8 cellular contexts compared by ENCODE assay signal in the genomic region with DNA sequence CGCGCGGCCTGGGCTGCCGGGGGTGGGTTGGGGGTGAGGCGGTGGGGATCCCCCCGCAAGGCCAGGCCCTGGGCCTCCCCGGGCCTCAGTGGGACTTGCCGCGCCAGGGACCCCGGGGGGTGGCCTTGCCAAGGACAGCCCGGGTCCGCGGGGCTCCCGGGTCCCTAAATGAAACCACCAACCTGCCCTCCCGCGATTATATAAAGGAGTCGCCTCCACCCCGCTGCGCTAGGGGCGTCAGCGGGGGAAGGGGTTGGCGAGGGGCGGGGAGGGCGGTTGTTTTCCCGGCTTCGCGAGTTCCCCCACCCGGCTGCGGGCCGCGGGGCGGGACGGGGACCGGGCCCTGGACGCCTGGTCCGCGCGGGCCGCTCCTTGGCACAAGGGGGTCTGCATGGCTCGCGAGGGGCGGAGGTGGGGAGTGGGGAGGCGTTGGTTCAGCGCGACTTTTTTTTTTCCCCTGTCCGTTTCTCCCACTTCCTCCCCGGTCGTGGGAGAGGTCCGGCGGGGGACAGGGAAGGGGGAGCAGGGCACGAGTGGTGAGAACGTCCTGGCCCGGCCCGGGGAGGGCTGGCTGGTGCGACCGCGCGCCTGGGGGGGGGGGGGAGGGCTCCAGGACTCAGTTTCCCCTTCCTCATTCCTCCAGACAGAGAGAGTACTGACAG. TPM values are rescaled to one million over a fixed set of nuclear protein-coding genes. Genes with fewer than 3 reads are reported as not detected.
DNase-seq lines count a peak whose midpoint lies in the region; ATAC-seq and TF ChIP-seq lines count a peak whose summit lies in the region.

No MANE protein-coding gene starts in this region.

- no peak overlapping the region for H3K27ac ChIP-seq in HUES48 (ENCODE audit: low read depth, low read length)
- H3K27ac ChIP-seq in adrenal gland: peak overlapping the region in 4 of 5 donors; percentile 86 to 98 (median 90)

- no peak for TF ChIP-seq CTCF in adrenal gland (IDR thresholded peaks at IDR 0.05)

- 0 to 3% (median 1%) methylated on average over 6 to 58 of the region's 58 CpGs for WGBS in adrenal gland, 4 donors

- H3K36me3 ChIP-seq in HUES48 (ENCODE audit: control insufficient read depth, insufficient read depth, low read length) (peaks cover 2% of the 10 kb centered on the region; the same call in 1 of the 2 replicates), adrenal gland (replicated peaks in 1 of 2) (no peaks in the 10 kb centered on the region)

- no peak for TF ChIP-seq POLR2A in adrenal gland (IDR thresholded peaks at IDR 0.05)

- H3K4me3 ChIP-seq in HUES48 (ENCODE audit: low read depth, low read length) (peak overlapping the region; percentile 45; the same call in 1 of the 2 replicates), adrenal gland (peak overlapping the region in 3 of 4 donors; percentile 49 to 99 (median 58)), iPS-11a (ENCODE audit: low read depth, low read length) (peak overlapping the region; percentile 13)

- H3K27me3 ChIP-seq in HUES48 (ENCODE audit: control insufficient read depth, insufficient read depth, low read length) (peaks cover 22% of the 10 kb centered on the region), adrenal gland (no peaks in the 10 kb centered on the region)

- no peaks in the 10 kb centered on the region for H3K9me3 ChIP-seq in HUES48 (ENCODE audit: control insufficient read depth, insufficient read depth, low read length)
- no peaks in the 10 kb centered on the region for H3K9me3 ChIP-seq in adrenal gland (replicated peaks in 1 of 3)

- DNase-seq in AG20443 (ENCODE audit: low spot score) (peak; percentile 27), adrenal gland (peak in 1 of 7 donors; percentile 43)

- H3K4me3 Mint-ChIP-seq in stimulated activated memory B cell treated with anti-CD40 and anti-IgM and Interleukin-4, amounts not matched to agents 10 μg/mL and 1 μg/mL and 100 μg/mL, for 72 hours: peak overlapping the region; percentile 75

- no peak for ATAC-seq in stimulated activated memory B cell treated with anti-CD40 and anti-IgM and Interleukin-4, amounts not matched to agents 10 μg/mL and 1 μg/mL and 100 μg/mL, for 72 hours
- ATAC-seq in HG03460 (IDR thresholded peaks at IDR 0.05; ENCODE audit: unreplicated experiment): no peak
- no peak for ATAC-seq in GM19463 (IDR thresholded peaks at IDR 0.05; ENCODE audit: unreplicated experiment)
- no peak for ATAC-seq in HG02678 (IDR thresholded peaks at IDR 0.05; ENCODE audit: unreplicated experiment)

- no peaks in the 10 kb centered on the region for H3K27me3 Mint-ChIP-seq in stimulated activated memory B cell treated with anti-CD40 and anti-IgM and Interleukin-4, amounts not matched to agents 10 μg/mL and 1 μg/mL and 100 μg/mL, for 72 hours

- no peaks in the 10 kb centered on the region for H3K36me3 Mint-ChIP-seq in stimulated activated memory B cell treated with anti-CD40 and anti-IgM and Interleukin-4, amounts not matched to agents 10 μg/mL and 1 μg/mL and 100 μg/mL, for 72 hours

- H3K4me1 Mint-ChIP-seq in stimulated activated memory B cell treated with anti-CD40 and anti-IgM and Interleukin-4, amounts not matched to agents 10 μg/mL and 1 μg/mL and 100 μg/mL, for 72 hours: peaks cover 38% of the 10 kb centered on the region

- H3K4me1 ChIP-seq in HUES48 (ENCODE audit: control insufficient read depth, insufficient read depth, low read length): peaks cover 11% of the 10 kb centered on the region
- H3K4me1 ChIP-seq in adrenal gland (replicated peaks in 1 of 2): peaks cover 17 to 27% of the 10 kb centered on the region in 2 donors

- intact Hi-C loops in adrenal gland (cut with DNase I): no loop called here

- H3K27ac Mint-ChIP-seq in stimulated activated memory B cell treated with anti-CD40 and anti-IgM and Interleukin-4, amounts not matched to agents 10 μg/mL and 1 μg/mL and 100 μg/mL, for 72 hours: peak overlapping the region; percentile 72

- no peak overlapping the region for H3K9ac ChIP-seq in HUES48 (ENCODE audit: low read depth, low read length)

- H3K9me3 Mint-ChIP-seq in stimulated activated memory B cell treated with anti-CD40 and anti-IgM and Interleukin-4, amounts not matched to agents 10 μg/mL and 1 μg/mL and 100 μg/mL, for 72 hours: no peaks in the 10 kb centered on the region

RNA-seq across cellular contexts. Expression of a gene that starts 0.8 kb away (rescaled TPM):
- 10 to 100 TPM; 34.3 to 77.2 (median 57.6) TPM for total RNA-seq in adrenal gland
- polyA plus RNA-seq in adrenal gland: 10 to 100 TPM in 2 of 3 donors, 1 to 10 TPM in 1; 7.1 to 22.5 (median 10.6) TPM

RNA-seq across cellular contexts. Expression of a gene that starts 56.4 kb away (rescaled TPM):
- total RNA-seq in adrenal gland: 100 to 1,000 TPM in 7 of 8 donors, 10 to 100 TPM in 1; 88.4 to 188 (median 145) TPM
- 100 to 1,000 TPM; 114 to 369 (median 336) TPM for polyA plus RNA-seq in adrenal gland

RNA-seq across cellular contexts. Expression of a gene that starts 60.0 kb away (rescaled TPM):
- total RNA-seq in adrenal gland: 10 to 100 TPM; 16.6 to 40.7 (median 28.6) TPM
- polyA plus RNA-seq in adrenal gland: 10 to 100 TPM; 13.7 to 22.3 (median 21.2) TPM
